In the genomic region with DNA sequence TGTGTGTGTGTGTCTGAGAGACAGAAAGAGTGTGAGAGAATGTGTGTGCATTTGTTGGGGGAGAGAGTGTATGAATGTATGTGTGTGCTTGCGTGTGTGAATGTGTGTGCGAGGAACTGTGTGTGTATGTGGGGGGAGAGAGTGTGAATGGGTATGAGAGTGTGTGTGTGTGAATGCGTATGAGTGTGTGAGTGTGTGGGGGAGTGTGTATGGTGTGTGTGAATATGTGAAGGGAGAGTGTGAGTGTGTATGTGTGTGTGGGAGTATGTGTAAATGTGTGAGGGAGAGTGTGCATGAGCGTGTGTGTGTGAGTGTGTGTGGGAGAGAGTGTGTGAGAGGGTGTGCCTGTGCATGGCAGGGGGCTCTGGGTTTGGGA, we compare ENCODE assay signal across 13 cellular contexts.
A peak's percentile ranks its signal among the peaks of the same experiment; 100 is the strongest.
DNase-seq lines count a peak whose midpoint lies in the region; ATAC-seq, FAIRE-seq and TF ChIP-seq lines count a peak whose summit lies in the region.
"Had no signal": no experiment of that assay in that cellular context is flagged by ENCODE, and none has a peak within 500 bp of the region (broad histone marks: within the 10 kb centered on the region; RNA-seq: fewer than 3 reads in every experiment).

No MANE protein-coding gene starts in this region.

- no peak overlapping the region for H2BK120ac ChIP-seq in mesenchymal stem cell (ENCODE audit: low read depth, low read length)

- no peaks in the 10 kb centered on the region for H3K36me3 ChIP-seq in HepG2 (replicated peaks in 1 of 2; ENCODE audit: control insufficient read depth in 1 of 2, insufficient read depth in 2 of 2, low read length in 2 of 2)
- no peaks in the 10 kb centered on the region for H3K36me3 ChIP-seq in right lobe of liver
- no peaks in the 10 kb centered on the region for H3K36me3 ChIP-seq in K562 (ENCODE audit: control insufficient read depth, insufficient read depth, low read length)
- H3K36me3 ChIP-seq in mesenchymal stem cell (ENCODE audit: control insufficient read depth in 1 of 2, insufficient read depth in 2 of 2, low read depth in 1 of 2, low read length in 2 of 2) = no peaks in the 10 kb centered on the region
- H3K36me3 ChIP-seq in H7 (replicated peaks; ENCODE audit: control insufficient read depth, insufficient read depth, low read length) = no peaks in the 10 kb centered on the region

- CTCF ChIA-PET in HepG2 (lab: Yijun Ruan, JAX; ENCODE audit: low intra/inter-chr PET ratio, low total read pairs) = no interaction called here
- CTCF ChIA-PET in K562 (lab: Yijun Ruan, JAX; ENCODE audit: low intra/inter-chr PET ratio) = no interaction called here

- no peak for TF ChIP-seq EP300 in HepG2 (IDR thresholded peaks at IDR 0.05; ENCODE audit: low read depth in 2 of 2, low read length in 2 of 2)
- TF ChIP-seq EP300 in HepG2 (CRISPR knock-in tag; IDR thresholded peaks at IDR 0.05; ENCODE audit: borderline replicate concordance) = no peak
- TF ChIP-seq EP300 in K562 (IDR thresholded peaks at IDR 0.05; ENCODE audit: low read length) = no peak

- DNase-seq in HepG2 (ENCODE audit: low spot score) (no peak), right lobe of liver (no peak), K562 (ENCODE audit: extremely low read depth in 1 of 4, low spot score in 3 of 4) (no peak), mesenchymal stem cell (no peak), H7 (no peak)
- no peak for DNase-seq in stimulated activated CD4-positive, alpha-beta T cell treated with anti-CD3 and anti-CD28 coated beads, Interleukin-1b, Interleukin-23, amount 100 ng/mL, for 48 hours
- DNase-seq: AML-193, NCI-H2081 treated with DMSO at 0.1 percent for 48 hours had no signal

- H2BK15ac ChIP-seq in mesenchymal stem cell (ENCODE audit: low read depth, poor library complexity, severe bottlenecking) = no peak overlapping the region

- H3K27me3 ChIP-seq in HepG2 (ENCODE audit: control insufficient read depth in 1 of 2, insufficient read depth in 2 of 2, low read length in 2 of 2) (peaks cover 0 to 4% of the 10 kb centered on the region in 2 experiments; a peak in 3 of 5 replicates), right lobe of liver (no peaks in the 10 kb centered on the region), K562 (ENCODE audit: control insufficient read depth in 2 of 2, insufficient read depth in 2 of 2, low read length in 2 of 2) (peaks cover 22 to 42% of the 10 kb centered on the region in 2 experiments; a peak in 4 of 5 replicates), mesenchymal stem cell (ENCODE audit: control insufficient read depth in 1 of 2, insufficient read depth in 1 of 2, low read length in 2 of 2) (peaks cover 0 to 12% of the 10 kb centered on the region in 2 experiments), H7 (ENCODE audit: control insufficient read depth, insufficient read depth, low read length) (no peaks in the 10 kb centered on the region)

- 88% methylated on average over 4 of the region's 4 CpGs for WGBS in HepG2 (ENCODE audit: low lambda C conversion rate)
- WGBS in right lobe of liver (ENCODE audit: insufficient coverage, low coverage, low lambda C conversion rate, missing lambda C conversion rate) = 96% methylated on average over 3 of the region's 4 CpGs
- 3% methylated on average over 3 of the region's 4 CpGs for WGBS in K562 (ENCODE audit: insufficient coverage, low coverage, missing lambda C conversion rate)
- 89% methylated on average over 4 of the region's 4 CpGs for WGBS in mesenchymal stem cell

- H3K4me3 ChIP-seq in HepG2 (replicated peaks in 1 of 3; ENCODE audit: insufficient read depth in 1 of 3, low read depth in 2 of 3, low read length in 3 of 3) (no peak overlapping the region), right lobe of liver (no peak overlapping the region), K562 (no peak overlapping the region), mesenchymal stem cell (ENCODE audit: insufficient read depth in 1 of 2, low read depth in 1 of 2, low read length in 2 of 2) (peak overlapping the region in 1 of 2 experiments; percentile 34), H7 (ENCODE audit: insufficient read depth, low read depth, low read length) (no peak overlapping the region)

- H3K9me1 ChIP-seq in K562 (ENCODE audit: control insufficient read depth, insufficient read depth, low read length) = no peaks in the 10 kb centered on the region

- TF ChIP-seq POLR2A in HepG2 (IDR thresholded peaks at IDR 0.05; ENCODE audit: insufficient read depth in 1 of 2, low read depth in 2 of 2, low read length in 2 of 2) = no peak
- TF ChIP-seq POLR2A in right lobe of liver (IDR thresholded peaks at IDR 0.05) = no peak
- TF ChIP-seq POLR2A in K562 (conservative IDR thresholded peaks at IDR 0.05) = no peak

- H3K4me1 ChIP-seq in HepG2 (ENCODE audit: insufficient read depth, low read length) (peaks cover 18% of the 10 kb centered on the region), right lobe of liver (peaks cover 0 to 8% (median 0%) of the 10 kb centered on the region in 4 donors), K562 (replicated peaks in 1 of 2; ENCODE audit: control insufficient read depth in 2 of 2, insufficient read depth in 2 of 2, low read length in 2 of 2) (no peaks in the 10 kb centered on the region; a peak in 1 of 5 replicates), mesenchymal stem cell (ENCODE audit: control insufficient read depth, insufficient read depth, low read depth, low read length) (peaks cover 1% of the 10 kb centered on the region)

- H2AFZ ChIP-seq in HepG2 (ENCODE audit: low read length) = no peak overlapping the region
- no peak overlapping the region for H2AFZ ChIP-seq in K562 (ENCODE audit: low read depth, low read length)
- no peak overlapping the region for H2AFZ ChIP-seq in mesenchymal stem cell (ENCODE audit: low read depth, low read length)

- POLR2A ChIA-PET in HepG2 (lab: Yijun Ruan, JAX) = no interaction called here
- POLR2A ChIA-PET in K562 (lab: Yijun Ruan, JAX) = no interaction called here

- H3K9me3 ChIP-seq in HepG2 (ENCODE audit: low read length) (no peaks in the 10 kb centered on the region), right lobe of liver (no peaks in the 10 kb centered on the region), K562 (replicated peaks; ENCODE audit: control insufficient read depth, insufficient read depth, low read depth, low read length) (no peaks in the 10 kb centered on the region), mesenchymal stem cell (ENCODE audit: control insufficient read depth, low read length) (no peaks in the 10 kb centered on the region)

- peak overlapping the region; percentile 3 for H4K91ac ChIP-seq in mesenchymal stem cell (ENCODE audit: low read length)

- ATAC-seq in HepG2 (no peak), right lobe of liver (no peak), K562 (no peak), GM21381 (IDR thresholded peaks at IDR 0.05; ENCODE audit: unreplicated experiment) (no peak), HG03039 (IDR thresholded peaks at IDR 0.05; ENCODE audit: unreplicated experiment) (no peak)

- FAIRE-seq in HepG2 (lab: Jason Lieb, UNC) (no peak), K562 (lab: Jason Lieb, UNC) (no peak)
- FAIRE-seq: GM12892, H54 had no signal

- no peak overlapping the region for H3K27ac ChIP-seq in HepG2 (ENCODE audit: extremely low read length, insufficient read depth, low read length)
- no peak overlapping the region for H3K27ac ChIP-seq in right lobe of liver
- H3K27ac ChIP-seq in K562 (ENCODE audit: extremely low read depth, low read depth, low read length) = no peak overlapping the region
- H3K27ac ChIP-seq in mesenchymal stem cell (ENCODE audit: low read length, poor library complexity, severe bottlenecking) = no peak overlapping the region
- H3K27ac ChIP-seq: KMS-11 had no signal

- H3K18ac ChIP-seq in mesenchymal stem cell (ENCODE audit: low read depth in 1 of 2, low read length in 2 of 2) = peak overlapping the region in 1 of 2 experiments; percentile 29

- TF ChIP-seq CTCF in HepG2 (CRISPR knock-in tag; IDR thresholded peaks at IDR 0.05) (no peak), right lobe of liver (IDR thresholded peaks at IDR 0.05) (no peak), K562 (IDR thresholded peaks at IDR 0.05 in 2 of 3, conservative IDR thresholded peaks at IDR 0.05 in 1 of 3; ENCODE audit: insufficient read depth in 2 of 3, low read depth in 1 of 3, low read length in 3 of 3) (no peak)

- intact Hi-C loops in HepG2 (cut with micrococcal nuclease; ENCODE audit: unreplicated experiment) = no loop called here
- intact Hi-C loops in right lobe of liver (cut with DNase I) = no loop called here
- intact Hi-C loops in K562 (cut with micrococcal nuclease) = no loop called here

- no peaks in the 10 kb centered on the region for H3K79me1 ChIP-seq in mesenchymal stem cell (replicated peaks; ENCODE audit: low read length, poor library complexity, severe bottlenecking)

- H4K8ac ChIP-seq in mesenchymal stem cell (ENCODE audit: low read length) = no peak overlapping the region

- BruUV-seq in HepG2 (replicated peaks; lab: Mats Ljungman, UMichigan) (no TSS peak), K562 (replicated peaks; lab: Mats Ljungman, UMichigan) (no TSS peak)

- no peak overlapping the region for H2BK12ac ChIP-seq in mesenchymal stem cell (ENCODE audit: low read length in 2 of 2)

- H4K20me1 ChIP-seq in HepG2 (ENCODE audit: insufficient read depth, low read length) (no peaks in the 10 kb centered on the region), K562 (replicated peaks; ENCODE audit: control insufficient read depth, insufficient read depth, low read length) (no peaks in the 10 kb centered on the region)

- H3K4ac ChIP-seq in mesenchymal stem cell (ENCODE audit: low read depth in 1 of 2, low read length in 2 of 2) = peak overlapping the region in 1 of 2 experiments; percentile 46

- H3K14ac ChIP-seq in mesenchymal stem cell (ENCODE audit: low read length in 2 of 2) = peak overlapping the region in 1 of 2 experiments; percentile 13

- H3K9ac ChIP-seq in HepG2 (ENCODE audit: insufficient read depth, low read depth, low read length) (no peak overlapping the region), K562 (ENCODE audit: insufficient read depth in 1 of 2, low read depth in 2 of 2, low read length in 2 of 2) (no peak overlapping the region), mesenchymal stem cell (ENCODE audit: low read length) (no peak overlapping the region)
- H3K9ac ChIP-seq: KMS-11 had no signal

- TF ChIP-seq RAD21 in HepG2 (CRISPR knock-in tag; IDR thresholded peaks at IDR 0.05) (no peak), K562 (CRISPR knock-in tag; conservative IDR thresholded peaks at IDR 0.05 in 1 of 2, IDR thresholded peaks at IDR 0.05 in 1 of 2) (no peak)

- H3K4me2 ChIP-seq in HepG2 (ENCODE audit: low read depth, low read length) = peak overlapping the region; percentile 41
- no peak overlapping the region for H3K4me2 ChIP-seq in K562 (ENCODE audit: insufficient read depth, low read length)
- no peak overlapping the region for H3K4me2 ChIP-seq in mesenchymal stem cell (ENCODE audit: low read length, poor library complexity, severe bottlenecking)
- H3K4me2 ChIP-seq: KMS-11 had no signal

- in situ Hi-C loops in HepG2 (cut with HindIII; ENCODE audit: extremely low pct_ligation_motif_present, low pct_unique_long_range_greater_than_20kb) (no loop called here), K562 (cut with MboI) (no loop called here)

- H3K79me2 ChIP-seq in HepG2 (ENCODE audit: insufficient read depth, low read length) (no peaks in the 10 kb centered on the region), K562 (ENCODE audit: control insufficient read depth, insufficient read depth, low read length) (no peaks in the 10 kb centered on the region)

- H2AK5ac ChIP-seq in mesenchymal stem cell (ENCODE audit: low read length, severe bottlenecking) = no peak overlapping the region

- H3K23ac ChIP-seq in mesenchymal stem cell (ENCODE audit: low read length in 2 of 2) = no peak overlapping the region

- no peak overlapping the region for H2BK5ac ChIP-seq in mesenchymal stem cell (ENCODE audit: low read depth, low read length, poor library complexity, severe bottlenecking)
